In genomic region chr11:129933866-129934265, GRCh38 we compare ENCODE assay signal across 24 cellular contexts.
"Had no signal": no experiment of that assay in that cellular context is flagged by ENCODE, and none has a peak within 500 bp of the region (broad histone marks: within the 10 kb centered on the region; RNA-seq: fewer than 3 reads in every experiment).

No MANE protein-coding gene starts in this region.

- DNase-seq: activated CD4-positive, alpha-beta T cell treated with anti-CD3 and anti-CD28 coated beads, Interleukin-2, amount 50 U/mL, for 4 hours; activated CD8-positive, alpha-beta memory T cell treated with anti-CD3 and anti-CD28 coated beads for 24 hours; activated CD8-positive, alpha-beta memory T cell treated with anti-CD3 and anti-CD28 coated beads, Interleukin-2, amount 50 U/mL, for 4 hours; activated naive CD4-positive, alpha-beta T cell; activated T-cell treated with anti-CD3 and anti-CD28 coated beads, Interleukin-2, amount 50 U/mL, for 24 hours; adrenal gland; colonic mucosa; hippocampal formation; kidney glomerular epithelial cell; left ventricle myocardium superior; midbrain; natural killer cell; pancreas; psoas muscle; right cardiac atrium; stimulated activated CD4-positive, alpha-beta T cell treated with anti-CD3 and anti-CD28 coated beads, Interleukin-4, amount 100 ng/mL, for 24 hours; stimulated activated naive CD4-positive, alpha-beta T cell treated with Interleukin-2 at 50 U/mL for 16 hours; upper lobe of right lung had no signal

- H3K9me3 Mint-ChIP-seq: activated T-cell treated with anti-CD3 and anti-CD28 coated beads, Interleukin-2, amount 50 U/mL, for 24 hours; activated T-helper 2 cell treated with anti-CD3 and anti-CD28 coated beads, Interferon-gamma antibody, Interleukin-2, Interleukin-4, amounts not matched to agents 10 μg/mL and 5 μg/mL and 100 μg/mL, durations not matched to agents 14 hours and 24 hours and 36 hours; central memory CD8-positive, alpha-beta T cell; natural killer cell; T-helper 2 cell treated with Interferon-gamma antibody and Interleukin-4, amounts not matched to agents 5 μg/mL and 100 μg/mL, for 36 hours had no signal

- ATAC-seq: left ventricle myocardium superior, natural killer cell, pancreas, psoas muscle, right cardiac atrium, upper lobe of right lung had no signal

- H3K27ac ChIP-seq: adrenal gland, colonic mucosa, esophagus muscularis mucosa, neutrophil, pancreas, psoas muscle, upper lobe of right lung had no signal

- H3K9me3 ChIP-seq: adrenal gland, colonic mucosa, esophagus muscularis mucosa, neutrophil, pancreas, psoas muscle, upper lobe of right lung had no signal

- H3K4me3 ChIP-seq: adrenal gland, colonic mucosa, esophagus muscularis mucosa, pancreas, psoas muscle, upper lobe of right lung had no signal

- H3K27me3 ChIP-seq: adrenal gland, colonic mucosa, esophagus muscularis mucosa, neutrophil, pancreas, upper lobe of right lung had no signal

- H3K27ac Mint-ChIP-seq: activated naive CD8-positive, alpha-beta T cell; activated T-cell treated with anti-CD3 and anti-CD28 coated beads, Interleukin-2, amount 50 U/mL, for 24 hours; activated T-helper 2 cell treated with anti-CD3 and anti-CD28 coated beads, Interferon-gamma antibody, Interleukin-2, Interleukin-4, amounts not matched to agents 10 μg/mL and 5 μg/mL and 100 μg/mL, durations not matched to agents 14 hours and 24 hours and 36 hours; natural killer cell; T-helper 2 cell treated with Interferon-gamma antibody and Interleukin-4, amounts not matched to agents 5 μg/mL and 100 μg/mL, for 36 hours had no signal

- H3K4me1 ChIP-seq: adrenal gland, colonic mucosa, pancreas, psoas muscle, upper lobe of right lung had no signal

- H3K4me1 Mint-ChIP-seq: central memory CD8-positive, alpha-beta T cell; natural killer cell had no signal

- H3K27me3 Mint-ChIP-seq: activated naive CD8-positive, alpha-beta T cell; activated T-cell treated with anti-CD3 and anti-CD28 coated beads, Interleukin-2, amount 50 U/mL, for 24 hours; central memory CD8-positive, alpha-beta T cell had no signal

- H3K4me3 Mint-ChIP-seq: activated naive CD8-positive, alpha-beta T cell; activated T-cell treated with anti-CD3 and anti-CD28 coated beads, Interleukin-2, amount 50 U/mL, for 24 hours; central memory CD8-positive, alpha-beta T cell; natural killer cell; T-helper 2 cell treated with Interferon-gamma antibody and Interleukin-4, amounts not matched to agents 5 μg/mL and 100 μg/mL, for 36 hours had no signal

- H3K36me3 ChIP-seq: adrenal gland, pancreas had no signal
